ENCODE assay signal across 1 cellular context in genomic region chr13:89832827-89833226, GRCh38.
TF ChIP-seq lines count a peak whose summit lies in the region.

No MANE protein-coding gene starts in this region.

TF ChIP-seq in IMR-90, 13 proteins besides CTCF, POLR2A, EP300 and RAD21 (continued from another document):
- TF ChIP-seq USF2 (IDR thresholded peaks at IDR 0.05; ENCODE audit: low read depth, low read length) (no peak), MXI1 (IDR thresholded peaks at IDR 0.05; ENCODE audit: borderline replicate concordance, low read depth, low read length) (no peak), ELK1 (IDR thresholded peaks at IDR 0.05; ENCODE audit: borderline replicate concordance, low read depth, low read length) (no peak), NFE2L2 (IDR thresholded peaks at IDR 0.05; ENCODE audit: low read depth, low read length) (no peak), FOS (IDR thresholded peaks at IDR 0.05; ENCODE audit: low read depth, low read length) (no peak), MAZ (IDR thresholded peaks at IDR 0.05; ENCODE audit: borderline replicate concordance, low read depth, low read length) (no peak), BHLHE40 (IDR thresholded peaks at IDR 0.05; ENCODE audit: low read depth, low read length) (no peak), CEBPB (IDR thresholded peaks at IDR 0.05; ENCODE audit: low read depth, low read length) (no peak), RFX5 (IDR thresholded peaks at IDR 0.05; ENCODE audit: low read depth, low read length) (no peak), CHD1 (IDR thresholded peaks at IDR 0.05; ENCODE audit: low read depth, low read length) (no peak)
